Comparison of ENCODE assay signal across 15 cellular contexts in genomic region chr12:79331870-79332269, GRCh38.
"Had no signal": no experiment of that assay in that cellular context is flagged by ENCODE, and none has a peak within 500 bp of the region (broad histone marks: within the 10 kb centered on the region; RNA-seq: fewer than 3 reads in every experiment).

No MANE protein-coding gene starts in this region.

- H3K4me3 ChIP-seq: cardiac muscle cell, esophagus muscularis mucosa, gastrocnemius medialis, heart right ventricle, left ventricle myocardium inferior, psoas muscle, suprapubic skin, upper lobe of right lung had no signal

- H3K4me1 ChIP-seq: esophagus muscularis mucosa, gastrocnemius medialis, heart right ventricle, left ventricle myocardium inferior, psoas muscle, suprapubic skin, upper lobe of right lung had no signal

- H3K36me3 ChIP-seq: cardiac muscle cell, esophagus muscularis mucosa, gastrocnemius medialis, heart right ventricle, left ventricle myocardium inferior, suprapubic skin, upper lobe of right lung had no signal

- H3K9me3 ChIP-seq: esophagus muscularis mucosa, gastrocnemius medialis, heart right ventricle, left ventricle myocardium inferior, psoas muscle, suprapubic skin, upper lobe of right lung had no signal

- H3K27me3 ChIP-seq: cardiac muscle cell, esophagus muscularis mucosa, gastrocnemius medialis, suprapubic skin, upper lobe of right lung had no signal

- DNase-seq: activated CD4-positive, alpha-beta T cell treated with anti-CD3 and anti-CD28 coated beads, Interleukin-2, amount 50 U/mL, for 1 hour; activated naive CD4-positive, alpha-beta T cell treated with anti-CD3 and anti-CD28 coated beads, Interleukin-2, amount 50 U/mL, for 16 hours; amygdala; gastrocnemius medialis; heart right ventricle; kidney; left ventricle myocardium inferior; psoas muscle; stimulated activated CD4-positive, alpha-beta T cell treated with anti-CD3 and anti-CD28 coated beads, Interleukin-4, amount 100 ng/mL, for 1 hour; stimulated activated CD8-positive, alpha-beta memory T cell treated with anti-CD3 and anti-CD28 coated beads, Interleukin-4, amount 100 ng/mL, for 48 hours; stimulated activated naive CD8-positive, alpha-beta T cell treated with anti-CD3 and anti-CD28 coated beads, Interleukin-15, Interleukin-2, amounts not matched to agents 100 U/mL and 50 U/mL, for 24 hours; upper lobe of right lung had no signal

- H3K27ac ChIP-seq: cardiac muscle cell, esophagus muscularis mucosa, gastrocnemius medialis, heart right ventricle, left ventricle myocardium inferior, psoas muscle, suprapubic skin, upper lobe of right lung had no signal
